ENCODE assay signal across 27 cellular contexts in the genomic region with DNA sequence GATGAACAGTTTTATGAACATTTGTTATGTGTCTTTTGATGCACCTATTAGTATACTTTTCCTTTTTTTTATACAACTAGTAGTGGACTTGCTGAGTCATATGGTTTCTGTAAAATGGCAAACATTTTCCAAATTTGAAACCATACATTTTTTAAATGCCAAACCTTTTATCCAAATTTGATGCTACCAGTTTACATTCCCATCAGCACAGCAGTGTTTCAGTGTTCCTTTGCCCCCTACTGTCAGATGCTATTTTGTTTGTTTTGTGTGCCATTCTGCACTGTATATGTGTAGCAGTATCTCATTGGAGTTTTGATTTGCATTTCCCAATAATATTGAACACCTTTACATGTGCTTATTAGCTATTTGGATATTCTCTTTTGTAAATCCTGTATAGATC.
DNase-seq lines count a peak whose midpoint lies in the region; ATAC-seq and TF ChIP-seq lines count a peak whose summit lies in the region.
"Had no signal": no experiment of that assay in that cellular context is flagged by ENCODE, and none has a peak within 500 bp of the region (broad histone marks: within the 10 kb centered on the region; RNA-seq: fewer than 3 reads in every experiment).

No MANE protein-coding gene starts in this region.

- peaks cover 28% of the 10 kb centered on the region for H3K4me1 ChIP-seq in GM23248 (ENCODE audit: insufficient read depth)
- H3K4me1 ChIP-seq in foreskin keratinocyte: peaks cover 11% of the 10 kb centered on the region
- H3K4me1 ChIP-seq in hepatocyte (ENCODE audit: insufficient read depth): no peaks in the 10 kb centered on the region
- H3K4me1 ChIP-seq: adrenal gland, parathyroid adenoma, right lobe of liver had no signal

- H3K9me2 ChIP-seq in GM23248 (ENCODE audit: insufficient read depth): no peaks in the 10 kb centered on the region
- no peaks in the 10 kb centered on the region for H3K9me2 ChIP-seq in hepatocyte (replicated peaks; ENCODE audit: insufficient read depth)

- no peaks in the 10 kb centered on the region for H3K9me3 ChIP-seq in GM23248 (ENCODE audit: low read depth)
- H3K9me3 ChIP-seq in hepatocyte (ENCODE audit: low read depth): no peaks in the 10 kb centered on the region
- H3K9me3 ChIP-seq: adrenal gland, left lung, right lobe of liver had no signal

- H3K9me3 Mint-ChIP-seq in glutamatergic neuron (ENCODE audit: unreplicated experiment): peaks cover 2% of the 10 kb centered on the region
- H3K9me3 Mint-ChIP-seq in natural killer cell treated with Interleukin-12 subunit alpha and Interleukin-12 subunit beta and Interleukin-15 and Interleukin-18, amount 100 ng/mL, for 72 hours: no peaks in the 10 kb centered on the region
- H3K9me3 Mint-ChIP-seq: activated CD8-positive, alpha-beta T cell treated with anti-CD3 and anti-CD28 coated beads for 36 hours; immature natural killer cell had no signal

- H2AFZ ChIP-seq in GM23248: no peak overlapping the region
- H2AFZ ChIP-seq in hepatocyte: no peak overlapping the region
- H2AFZ ChIP-seq: parathyroid adenoma had no signal

- peaks cover 2% of the 10 kb centered on the region for H3K27me3 Mint-ChIP-seq in glutamatergic neuron (ENCODE audit: unreplicated experiment)
- H3K27me3 Mint-ChIP-seq in natural killer cell treated with Interleukin-12 subunit alpha and Interleukin-12 subunit beta and Interleukin-15 and Interleukin-18, amount 100 ng/mL, for 72 hours: no peaks in the 10 kb centered on the region
- H3K27me3 Mint-ChIP-seq: activated B cell treated with CpG ODN at 0.5 μM for 24 hours; activated CD8-positive, alpha-beta T cell treated with anti-CD3 and anti-CD28 coated beads for 36 hours had no signal

- TF ChIP-seq CTCF in AG04449 (IDR thresholded peaks at IDR 0.05; ENCODE audit: insufficient read depth, low read length, missing control alignments) (peak; percentile 11), foreskin keratinocyte (conservative IDR thresholded peaks at IDR 0.05) (peak; percentile 25), glutamatergic neuron (IDR thresholded peaks at IDR 0.05; ENCODE audit: partially characterized antibody, unreplicated experiment) (no peak), hepatocyte (IDR thresholded peaks at IDR 0.05; ENCODE audit: poor library complexity) (no peak)

- H3K4me1 Mint-ChIP-seq in glutamatergic neuron (ENCODE audit: low read depth, unreplicated experiment): peaks cover 9% of the 10 kb centered on the region
- peaks cover 10 to 15% of the 10 kb centered on the region in 2 donors for H3K4me1 Mint-ChIP-seq in natural killer cell treated with Interleukin-12 subunit alpha and Interleukin-12 subunit beta and Interleukin-15 and Interleukin-18, amount 100 ng/mL, for 72 hours (ENCODE audit: low read depth in 2 of 2)
- H3K4me1 Mint-ChIP-seq: nephron progenitor cell had no signal

- H3K27ac Mint-ChIP-seq in glutamatergic neuron (ENCODE audit: unreplicated experiment): no peak overlapping the region
- H3K27ac Mint-ChIP-seq in natural killer cell treated with Interleukin-12 subunit alpha and Interleukin-12 subunit beta and Interleukin-15 and Interleukin-18, amount 100 ng/mL, for 72 hours: no peak overlapping the region
- H3K27ac Mint-ChIP-seq: activated B cell treated with CpG ODN at 0.5 μM for 24 hours; activated CD8-positive, alpha-beta T cell treated with anti-CD3 and anti-CD28 coated beads for 36 hours; immature natural killer cell; nephron progenitor cell; T-helper 2 cell treated with Interferon-gamma antibody and Interleukin-4, amounts not matched to agents 5 μg/mL and 100 μg/mL, for 36 hours had no signal

- no peak overlapping the region for H3K4me3 Mint-ChIP-seq in glutamatergic neuron (ENCODE audit: unreplicated experiment)
- H3K4me3 Mint-ChIP-seq in natural killer cell treated with Interleukin-12 subunit alpha and Interleukin-12 subunit beta and Interleukin-15 and Interleukin-18, amount 100 ng/mL, for 72 hours: no peak overlapping the region
- H3K4me3 Mint-ChIP-seq: activated B cell treated with CpG ODN at 0.5 μM for 24 hours; activated CD8-positive, alpha-beta T cell treated with anti-CD3 and anti-CD28 coated beads for 36 hours; immature natural killer cell; nephron progenitor cell; T-helper 2 cell treated with Interferon-gamma antibody and Interleukin-4, amounts not matched to agents 5 μg/mL and 100 μg/mL, for 36 hours had no signal

- CTCF ChIA-PET in AG04449 (lab: Yijun Ruan, JAX): no interaction called here

- H3K4me3 ChIP-seq in AG04449 (ENCODE audit: low read depth, low read length) (no peak overlapping the region), GM23248 (no peak overlapping the region), hepatocyte (no peak overlapping the region)
- H3K4me3 ChIP-seq: adrenal gland, left lung, right lobe of liver had no signal

- ATAC-seq in SK-N-SH treated with all-trans-retinoic acid at 6 μM for 48 hours (peak; percentile 70), foreskin keratinocyte (no peak), HG02973 (IDR thresholded peaks at IDR 0.05; ENCODE audit: unreplicated experiment) (no peak)
- no peak for ATAC-seq in natural killer cell treated with Interleukin-12 subunit alpha and Interleukin-12 subunit beta and Interleukin-15 and Interleukin-18, amount 100 ng/mL, for 72 hours
- ATAC-seq: activated CD8-positive, alpha-beta T cell treated with anti-CD3 and anti-CD28 coated beads for 36 hours; HepG2; left lung; right lobe of liver had no signal

- no peak overlapping the region for H3K27ac ChIP-seq in GM23248
- H3K27ac ChIP-seq in foreskin keratinocyte: no peak overlapping the region
- no peak overlapping the region for H3K27ac ChIP-seq in hepatocyte
- H3K27ac ChIP-seq: adrenal gland, left lung, parathyroid adenoma, right lobe of liver had no signal

- H3F3A ChIP-seq in GM23248 (ENCODE audit: insufficient read depth): peaks cover 29% of the 10 kb centered on the region

- POLR2A ChIA-PET in AG04449 (lab: Yijun Ruan, JAX): no interaction called here

- H3K4me2 ChIP-seq in GM23248 (ENCODE audit: unreplicated experiment) (no peak overlapping the region), hepatocyte (no peak overlapping the region)

- H3K36me3 ChIP-seq in GM23248 (ENCODE audit: low read depth): peaks cover 10% of the 10 kb centered on the region; the same call in 1 of the 2 replicates
- no peaks in the 10 kb centered on the region for H3K36me3 ChIP-seq in hepatocyte (replicated peaks; ENCODE audit: insufficient read depth, low read depth)
- H3K36me3 ChIP-seq: adrenal gland, right lobe of liver had no signal

- no peaks in the 10 kb centered on the region for H3K27me3 ChIP-seq in GM23248 (replicated peaks; ENCODE audit: insufficient read depth)
- no peaks in the 10 kb centered on the region for H3K27me3 ChIP-seq in foreskin keratinocyte
- no peaks in the 10 kb centered on the region for H3K27me3 ChIP-seq in hepatocyte
- H3K27me3 ChIP-seq: adrenal gland, left lung, right lobe of liver had no signal

- H3K36me3 Mint-ChIP-seq in glutamatergic neuron (ENCODE audit: unreplicated experiment): peaks cover 9% of the 10 kb centered on the region
- H3K36me3 Mint-ChIP-seq in natural killer cell treated with Interleukin-12 subunit alpha and Interleukin-12 subunit beta and Interleukin-15 and Interleukin-18, amount 100 ng/mL, for 72 hours: no peaks in the 10 kb centered on the region

- DNase-seq in AG04449 (ENCODE audit: low read depth, low spot score): no peak
- DNase-seq in GM23248: peak; percentile 37
- no peak for DNase-seq in foreskin keratinocyte
- no peak for DNase-seq in glutamatergic neuron
- no peak for DNase-seq in natural killer cell treated with Interleukin-12 subunit alpha and Interleukin-12 subunit beta and Interleukin-15 and Interleukin-18, amount 100 ng/mL, for 72 hours (ENCODE audit: low spot score)
- no peak for DNase-seq in hepatocyte (ENCODE audit: low spot score)
- DNase-seq: activated B cell treated with CpG ODN at 0.5 μM for 24 hours; activated CD8-positive, alpha-beta T cell treated with anti-CD3 and anti-CD28 coated beads for 36 hours; activated gamma-delta T cell; activated T-cell treated with anti-CD3 and anti-CD28 coated beads for 4 hours; adrenal gland; cortex of kidney; DMS153; immature natural killer cell; left lung; NCI-H1417 treated with DMSO at 0.1 percent for 48 hours; NCI-H510A treated with DMSO at 0.1 percent for 48 hours; nephron progenitor cell; NK-92 treated with Interleukin-12 subunit alpha and Interleukin-12 subunit beta, amount 100 ng/mL, for 24 hours; right lobe of liver; stimulated activated CD4-positive, alpha-beta T cell treated with anti-CD3 and anti-CD28 coated beads, Interleukin-15, amount 100 ng/mL, for 24 hours; stimulated activated CD8-positive, alpha-beta memory T cell treated with anti-CD3 and anti-CD28 coated beads, Interleukin-4, amount 100 ng/mL, for 48 hours had no signal

- in situ Hi-C loops in GM23248 (cut with MboI): no loop called here

- H4K20me1 ChIP-seq in GM23248 (ENCODE audit: insufficient read depth): no peaks in the 10 kb centered on the region
- H4K20me1 ChIP-seq in hepatocyte (ENCODE audit: insufficient read depth, poor library complexity, severe bottlenecking): no peaks in the 10 kb centered on the region

- H3K79me2 ChIP-seq in GM23248 (ENCODE audit: insufficient read depth) (peaks cover 93% of the 10 kb centered on the region), hepatocyte (no peaks in the 10 kb centered on the region)
- H3K79me2 ChIP-seq: parathyroid adenoma had no signal

- no peak overlapping the region for H3K9ac ChIP-seq in GM23248
- H3K9ac ChIP-seq: parathyroid adenoma had no signal

TF ChIP-seq in SK-N-SH treated with all-trans-retinoic acid at 6 μM for 48 hours, 23 proteins besides CTCF, POLR2A, EP300 and RAD21 (continues in another document):
- TF ChIP-seq TCF4 (CRISPR knock-in tag; IDR thresholded peaks at IDR 0.05; ENCODE audit: borderline replicate concordance) (no peak), ZFP3 (CRISPR knock-in tag; IDR thresholded peaks at IDR 0.05) (no peak), CSRNP3 (CRISPR knock-in tag; IDR thresholded peaks at IDR 0.05) (no peak), TOX (CRISPR knock-in tag; IDR thresholded peaks at IDR 0.05; ENCODE audit: borderline replicate concordance) (no peak), BACH2 (CRISPR knock-in tag; IDR thresholded peaks at IDR 0.05; ENCODE audit: borderline replicate concordance) (no peak), ESRRG (CRISPR knock-in tag; IDR thresholded peaks at IDR 0.05) (no peak), ZNF8 (CRISPR knock-in tag; IDR thresholded peaks at IDR 0.05) (no peak)

Comparison
In these comparisons a context has a peak if more than half of its experiments do, and no peak if none do; other contexts are left out.
1. CTCF ChIP-seq: peak in AG04449 (single experiment) and foreskin keratinocyte (single experiment); none in glutamatergic neuron (single experiment) and hepatocyte (single experiment).